29 cellular contexts compared by ENCODE assay signal in the genomic region with DNA sequence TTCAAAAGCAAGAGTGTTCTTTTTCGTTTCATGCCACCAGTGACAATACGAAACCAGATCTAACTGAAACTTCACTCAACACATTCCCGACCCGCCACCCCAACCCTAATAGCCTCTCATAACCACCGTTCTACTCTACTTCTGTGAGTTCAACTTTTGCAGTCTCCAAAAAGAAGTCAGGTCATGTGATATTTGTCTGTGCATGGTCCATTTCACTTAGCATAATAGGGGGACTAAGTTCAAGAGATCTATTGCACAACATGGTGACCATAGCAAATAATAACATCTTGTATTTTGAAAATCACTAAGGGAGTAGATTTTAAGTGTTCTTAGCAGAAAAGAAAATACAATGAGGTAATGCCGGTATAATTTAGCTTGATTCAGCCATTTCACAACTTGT.
"Had no signal": no experiment of that assay in that cellular context is flagged by ENCODE, and none has a peak within 500 bp of the region (broad histone marks: within the 10 kb centered on the region; RNA-seq: fewer than 3 reads in every experiment).

No MANE protein-coding gene starts in this region.

- H3K4me1 ChIP-seq: adrenal gland, body of pancreas, esophagus squamous epithelium, uterus had no signal

- H3K4me2 ChIP-seq: smooth muscle cell had no signal

- H3K36me3 Mint-ChIP-seq: activated CD8-positive, alpha-beta memory T cell treated with anti-CD3 and anti-CD28 coated beads, Interleukin-2, amount 10 ng/mL, durations not matched to agents 7 days and 5 days; activated naive CD8-positive, alpha-beta T cell treated with anti-CD3 and anti-CD28 coated beads for 36 hours; mesothelial cell of epicardium; naive B cell; stimulated activated memory B cell treated with anti-CD40 and anti-IgM and Interleukin-4, amounts not matched to agents 10 μg/mL and 1 μg/mL and 100 μg/mL, for 72 hours; type B pancreatic cell had no signal

- H3K9me3 ChIP-seq: adrenal gland, body of pancreas, esophagus squamous epithelium, ovary, uterus had no signal

- H3K9me3 Mint-ChIP-seq: activated naive CD8-positive, alpha-beta T cell treated with anti-CD3 and anti-CD28 coated beads for 36 hours; activated T-cell treated with anti-CD3 and anti-CD28 coated beads, Interleukin-2, amount 50 U/mL, for 72 hours; mesothelial cell of epicardium; naive B cell; stimulated activated memory B cell treated with anti-CD40 and anti-IgM and Interleukin-4, amounts not matched to agents 10 μg/mL and 1 μg/mL and 100 μg/mL, for 72 hours; stimulated activated naive CD8-positive, alpha-beta T cell treated with anti-CD3 and anti-CD28 coated beads, Interleukin-15, amount 100 ng/mL, for 72 hours; type B pancreatic cell had no signal

- H3K27ac Mint-ChIP-seq: activated B cell treated with CpG ODN at 0.5 μM for 24 hours; activated CD8-positive, alpha-beta memory T cell treated with anti-CD3 and anti-CD28 coated beads, Interleukin-2, amount 10 ng/mL, durations not matched to agents 7 days and 5 days; activated CD8-positive, alpha-beta T cell treated with anti-CD3 and anti-CD28 coated beads, Interleukin-2, amount 10 ng/mL, durations not matched to agents 7 days and 5 days; activated naive CD8-positive, alpha-beta T cell treated with anti-CD3 and anti-CD28 coated beads for 36 hours; activated T-cell treated with anti-CD3 and anti-CD28 coated beads, Interleukin-2, amount 50 U/mL, for 72 hours; mesothelial cell of epicardium; naive B cell; progenitor cell of endocrine pancreas; stimulated activated memory B cell treated with anti-CD40 and anti-IgM and Interleukin-4, amounts not matched to agents 10 μg/mL and 1 μg/mL and 100 μg/mL, for 72 hours; stimulated activated naive CD8-positive, alpha-beta T cell treated with anti-CD3 and anti-CD28 coated beads, Interleukin-15, amount 100 ng/mL, for 72 hours; T-helper 2 cell treated with Interferon-gamma antibody and Interleukin-4, amounts not matched to agents 5 μg/mL and 100 μg/mL, for 36 hours; type B pancreatic cell had no signal

- DNase-seq: activated B cell treated with CpG ODN at 0.5 μM for 24 hours; activated CD8-positive, alpha-beta memory T cell treated with anti-CD3 and anti-CD28 coated beads, Interleukin-2, amount 10 ng/mL, durations not matched to agents 7 days and 5 days; activated CD8-positive, alpha-beta T cell treated with anti-CD3 and anti-CD28 coated beads, Interleukin-2, amount 10 ng/mL, durations not matched to agents 7 days and 5 days; activated naive CD4-positive, alpha-beta T cell treated with Interleukin-2 at 50 U/mL for 16 hours; activated naive CD8-positive, alpha-beta T cell treated with anti-CD3 and anti-CD28 coated beads for 36 hours; activated T-cell treated with anti-CD3 and anti-CD28 coated beads, Interleukin-2, amount 50 U/mL, for 72 hours; adrenal gland; aorta; body of pancreas; effector CD8-positive, alpha-beta T cell; esophagus squamous epithelium; islet precursor cell; mammary epithelial cell; naive B cell; ovary; retina; stimulated activated CD4-positive, alpha-beta T cell treated with anti-CD3 and anti-CD28 coated beads, Interleukin-1b, Interleukin-23, amount 100 ng/mL, for 48 hours; stimulated activated CD4-positive, alpha-beta T cell treated with anti-CD3 and anti-CD28 coated beads, Interleukin-4, amount 100 ng/mL, for 4 hours; stimulated activated CD8-positive, alpha-beta memory T cell treated with anti-CD3 and anti-CD28 coated beads, Interleukin-4, amount 100 ng/mL, for 48 hours; stimulated activated naive CD8-positive, alpha-beta T cell treated with anti-CD3 and anti-CD28 coated beads, Interleukin-15, amount 100 ng/mL, for 72 hours; substantia nigra; uterus had no signal

- H3K36me3 ChIP-seq: adrenal gland, esophagus squamous epithelium, ovary, uterus had no signal

- H3K4me3 ChIP-seq: adrenal gland, body of pancreas, esophagus squamous epithelium, ovary, smooth muscle cell, uterus had no signal

- H3K27ac ChIP-seq: adrenal gland, body of pancreas, epithelial cell of prostate, esophagus squamous epithelium, ovary, uterus had no signal

- H3K27me3 ChIP-seq: adrenal gland, body of pancreas, esophagus squamous epithelium, ovary, uterus had no signal

- ATAC-seq: activated CD8-positive, alpha-beta memory T cell treated with anti-CD3 and anti-CD28 coated beads, Interleukin-2, amount 10 ng/mL, durations not matched to agents 7 days and 5 days; activated CD8-positive, alpha-beta T cell treated with anti-CD3 and anti-CD28 coated beads, Interleukin-2, amount 10 ng/mL, durations not matched to agents 7 days and 5 days; activated T-cell treated with anti-CD3 and anti-CD28 coated beads, Interleukin-2, amount 50 U/mL, for 72 hours; body of pancreas; stimulated activated memory B cell treated with anti-CD40 and anti-IgM and Interleukin-4, amounts not matched to agents 10 μg/mL and 1 μg/mL and 100 μg/mL, for 72 hours; stimulated activated naive CD8-positive, alpha-beta T cell treated with anti-CD3 and anti-CD28 coated beads, Interleukin-15, amount 100 ng/mL, for 72 hours had no signal
